ENCODE assay signal across 1 cellular context in the genomic region with DNA sequence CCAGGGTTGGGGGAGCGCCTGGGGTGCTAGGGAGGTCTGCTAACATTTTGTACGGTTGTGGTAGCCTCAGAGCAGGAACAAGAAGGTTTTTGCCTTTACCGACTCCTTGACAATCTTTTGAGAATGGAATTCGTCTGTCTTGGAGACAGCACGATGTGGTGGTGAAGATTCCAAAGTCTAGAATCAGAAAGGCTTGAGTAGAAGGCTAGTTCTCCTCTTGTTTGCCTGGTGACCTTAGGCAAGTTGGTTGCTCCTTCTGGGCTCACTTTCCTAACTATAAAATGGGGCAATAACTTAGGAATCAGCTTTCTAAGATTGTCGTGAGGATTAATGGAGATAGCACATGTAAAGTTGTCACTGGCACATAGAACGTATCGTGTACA.
TF ChIP-seq lines count a peak whose summit lies in the region.

No MANE protein-coding gene starts in this region.

TF ChIP-seq in HepG2, 621 proteins besides CTCF, POLR2A, EP300 and RAD21:
- no peak for TF ChIP-seq MXD4 (CRISPR knock-in tag; IDR thresholded peaks at IDR 0.05)
- no peak for TF ChIP-seq ZNF180 (CRISPR knock-in tag; IDR thresholded peaks at IDR 0.05; ENCODE audit: borderline replicate concordance, low read depth)
- TF ChIP-seq ZNF607 (CRISPR knock-in tag; IDR thresholded peaks at IDR 0.05; ENCODE audit: borderline replicate concordance), result no peak
- TF ChIP-seq, protein P1, sequence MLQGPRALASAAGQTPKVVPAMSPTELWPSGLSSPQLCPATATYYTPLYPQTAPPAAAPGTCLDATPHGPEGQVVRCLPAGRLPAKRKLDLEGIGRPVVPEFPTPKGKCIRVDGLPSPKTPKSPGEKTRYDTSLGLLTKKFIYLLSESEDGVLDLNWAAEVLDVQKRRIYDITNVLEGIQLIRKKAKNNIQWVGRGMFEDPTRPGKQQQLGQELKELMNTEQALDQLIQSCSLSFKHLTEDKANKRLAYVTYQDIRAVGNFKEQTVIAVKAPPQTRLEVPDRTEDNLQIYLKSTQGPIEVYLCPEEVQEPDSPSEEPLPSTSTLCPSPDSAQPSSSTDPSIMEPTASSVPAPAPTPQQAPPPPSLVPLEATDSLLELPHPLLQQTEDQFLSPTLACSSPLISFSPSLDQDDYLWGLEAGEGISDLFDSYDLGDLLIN (CRISPR knock-in tag; IDR thresholded peaks at IDR 0.05; ENCODE audit: borderline replicate concordance), result no peak
- TF ChIP-seq, protein P2, sequence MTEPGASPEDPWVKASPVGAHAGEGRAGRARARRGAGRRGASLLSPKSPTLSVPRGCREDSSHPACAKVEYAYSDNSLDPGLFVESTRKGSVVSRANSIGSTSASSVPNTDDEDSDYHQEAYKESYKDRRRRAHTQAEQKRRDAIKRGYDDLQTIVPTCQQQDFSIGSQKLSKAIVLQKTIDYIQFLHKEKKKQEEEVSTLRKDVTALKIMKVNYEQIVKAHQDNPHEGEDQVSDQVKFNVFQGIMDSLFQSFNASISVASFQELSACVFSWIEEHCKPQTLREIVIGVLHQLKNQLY (CRISPR knock-in tag; IDR thresholded peaks at IDR 0.05), result no peak
- no peak for TF ChIP-seq ZNF543 (CRISPR knock-in tag; IDR thresholded peaks at IDR 0.05)
- TF ChIP-seq ZNF749 (CRISPR knock-in tag; IDR thresholded peaks at IDR 0.05; ENCODE audit: borderline replicate concordance), result no peak
